1 cellular context compared by ENCODE assay signal in the genomic region with DNA sequence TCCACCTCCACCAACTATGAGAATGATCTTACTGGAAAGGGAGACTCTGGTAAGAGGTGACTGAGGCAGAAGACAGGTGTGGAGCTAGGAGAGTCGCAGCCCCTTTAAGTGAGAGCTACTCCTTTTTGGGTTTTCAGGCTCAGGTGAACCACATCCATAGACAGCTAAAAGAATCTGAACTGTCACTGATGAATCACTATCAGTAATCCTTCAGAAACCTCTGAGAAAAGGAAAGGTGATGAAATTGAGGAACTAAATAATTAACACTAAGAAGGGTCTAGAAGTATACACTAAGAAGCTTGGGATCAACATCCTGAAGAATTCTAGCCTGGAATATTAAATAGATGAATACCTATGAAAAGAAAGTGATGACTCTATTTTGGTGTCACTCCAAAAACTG.
TF ChIP-seq lines count a peak whose summit lies in the region.

No MANE protein-coding gene starts in this region.

TF ChIP-seq in H1, 55 proteins besides CTCF, POLR2A, EP300 and RAD21:
- TF ChIP-seq POU5F1 (IDR thresholded peaks at IDR 0.05; ENCODE audit: low read depth, low read length): no peak
- TF ChIP-seq RNF2 (IDR thresholded peaks at IDR 0.05; ENCODE audit: borderline replicate concordance, low read depth, low read length, missing control alignments, poor library complexity, severe bottlenecking): no peak
- TF ChIP-seq FOSL1 (IDR thresholded peaks at IDR 0.05; ENCODE audit: insufficient read depth, low read depth, low read length): no peak
- no peak for TF ChIP-seq GABPA (IDR thresholded peaks at IDR 0.05; ENCODE audit: borderline replicate concordance, insufficient read depth, low read length)
- TF ChIP-seq, protein P1, sequence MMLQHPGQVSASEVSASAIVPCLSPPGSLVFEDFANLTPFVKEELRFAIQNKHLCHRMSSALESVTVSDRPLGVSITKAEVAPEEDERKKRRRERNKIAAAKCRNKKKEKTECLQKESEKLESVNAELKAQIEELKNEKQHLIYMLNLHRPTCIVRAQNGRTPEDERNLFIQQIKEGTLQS (IDR thresholded peaks at IDR 0.05; ENCODE audit: insufficient read depth, low read depth, low read length): no peak
- TF ChIP-seq MAX (IDR thresholded peaks at IDR 0.05): no peak
- TF ChIP-seq KDM5A (IDR thresholded peaks at IDR 0.05; ENCODE audit: low read length): no peak
- no peak for TF ChIP-seq SIX5 (IDR thresholded peaks at IDR 0.05; ENCODE audit: low read depth, low read length)
- no peak for TF ChIP-seq PHF8 (conservative IDR thresholded peaks at IDR 0.05; ENCODE audit: low read depth, low read length)
